In the genomic region with DNA sequence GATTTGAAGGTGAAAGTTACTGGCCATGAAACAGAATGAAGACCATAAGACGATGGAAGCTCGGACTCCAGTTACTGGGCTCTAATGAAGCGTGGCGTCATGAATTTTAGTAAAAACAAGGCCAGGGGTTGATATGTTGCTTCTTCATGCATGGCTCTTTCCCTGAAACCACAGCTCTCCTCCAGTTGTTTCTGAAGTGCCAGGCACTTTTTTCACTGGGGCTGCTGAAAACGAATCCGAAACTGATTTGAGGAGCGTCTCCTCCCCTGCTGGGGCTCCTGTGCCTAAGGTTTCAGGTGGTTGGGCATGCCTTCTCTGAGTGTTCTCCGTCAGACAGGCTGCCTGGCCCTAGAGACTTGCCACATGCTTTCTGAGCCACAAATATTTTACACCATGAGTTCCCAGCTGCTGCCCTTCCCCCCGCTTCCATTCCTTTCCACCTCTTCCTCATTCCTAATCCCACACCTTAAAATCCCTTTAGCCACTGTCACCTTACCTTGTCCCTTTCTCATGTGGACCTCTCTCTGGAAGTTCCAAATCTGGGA, we compare ENCODE assay signal across 1 cellular context.
TF ChIP-seq lines count a peak whose summit lies in the region.

No MANE protein-coding gene starts in this region.

TF ChIP-seq in K562, 482 proteins besides CTCF, POLR2A, EP300 and RAD21:
- TF ChIP-seq, protein P1, sequence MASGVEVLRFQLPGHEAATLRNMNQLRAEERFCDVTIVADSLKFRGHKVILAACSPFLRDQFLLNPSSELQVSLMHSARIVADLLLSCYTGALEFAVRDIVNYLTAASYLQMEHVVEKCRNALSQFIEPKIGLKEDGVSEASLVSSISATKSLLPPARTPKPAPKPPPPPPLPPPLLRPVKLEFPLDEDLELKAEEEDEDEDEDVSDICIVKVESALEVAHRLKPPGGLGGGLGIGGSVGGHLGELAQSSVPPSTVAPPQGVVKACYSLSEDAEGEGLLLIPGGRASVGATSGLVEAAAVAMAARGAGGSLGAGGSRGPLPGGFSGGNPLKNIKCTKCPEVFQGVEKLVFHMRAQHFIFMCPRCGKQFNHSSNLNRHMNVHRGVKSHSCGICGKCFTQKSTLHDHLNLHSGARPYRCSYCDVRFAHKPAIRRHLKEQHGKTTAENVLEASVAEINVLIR (CRISPR knock-in tag; IDR thresholded peaks at IDR 0.05): no peak
- TF ChIP-seq ZNF408 (CRISPR knock-in tag; IDR thresholded peaks at IDR 0.05; ENCODE audit: low read depth): no peak
- TF ChIP-seq, protein P2, sequence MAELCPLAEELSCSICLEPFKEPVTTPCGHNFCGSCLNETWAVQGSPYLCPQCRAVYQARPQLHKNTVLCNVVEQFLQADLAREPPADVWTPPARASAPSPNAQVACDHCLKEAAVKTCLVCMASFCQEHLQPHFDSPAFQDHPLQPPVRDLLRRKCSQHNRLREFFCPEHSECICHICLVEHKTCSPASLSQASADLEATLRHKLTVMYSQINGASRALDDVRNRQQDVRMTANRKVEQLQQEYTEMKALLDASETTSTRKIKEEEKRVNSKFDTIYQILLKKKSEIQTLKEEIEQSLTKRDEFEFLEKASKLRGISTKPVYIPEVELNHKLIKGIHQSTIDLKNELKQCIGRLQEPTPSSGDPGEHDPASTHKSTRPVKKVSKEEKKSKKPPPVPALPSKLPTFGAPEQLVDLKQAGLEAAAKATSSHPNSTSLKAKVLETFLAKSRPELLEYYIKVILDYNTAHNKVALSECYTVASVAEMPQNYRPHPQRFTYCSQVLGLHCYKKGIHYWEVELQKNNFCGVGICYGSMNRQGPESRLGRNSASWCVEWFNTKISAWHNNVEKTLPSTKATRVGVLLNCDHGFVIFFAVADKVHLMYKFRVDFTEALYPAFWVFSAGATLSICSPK (IDR thresholded peaks at IDR 0.05; ENCODE audit: borderline replicate concordance): no peak
- TF ChIP-seq, protein P3, sequence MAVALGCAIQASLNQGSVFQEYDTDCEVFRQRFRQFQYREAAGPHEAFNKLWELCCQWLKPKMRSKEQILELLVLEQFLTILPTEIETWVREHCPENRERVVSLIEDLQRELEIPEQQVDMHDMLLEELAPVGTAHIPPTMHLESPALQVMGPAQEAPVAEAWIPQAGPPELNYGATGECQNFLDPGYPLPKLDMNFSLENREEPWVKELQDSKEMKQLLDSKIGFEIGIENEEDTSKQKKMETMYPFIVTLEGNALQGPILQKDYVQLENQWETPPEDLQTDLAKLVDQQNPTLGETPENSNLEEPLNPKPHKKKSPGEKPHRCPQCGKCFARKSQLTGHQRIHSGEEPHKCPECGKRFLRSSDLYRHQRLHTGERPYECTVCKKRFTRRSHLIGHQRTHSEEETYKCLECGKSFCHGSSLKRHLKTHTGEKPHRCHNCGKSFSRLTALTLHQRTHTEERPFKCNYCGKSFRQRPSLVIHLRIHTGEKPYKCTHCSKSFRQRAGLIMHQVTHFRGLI (CRISPR knock-in tag; IDR thresholded peaks at IDR 0.05): peak; percentile 96; the same call in 1 of the 2 replicates
- TF ChIP-seq, protein P4, sequence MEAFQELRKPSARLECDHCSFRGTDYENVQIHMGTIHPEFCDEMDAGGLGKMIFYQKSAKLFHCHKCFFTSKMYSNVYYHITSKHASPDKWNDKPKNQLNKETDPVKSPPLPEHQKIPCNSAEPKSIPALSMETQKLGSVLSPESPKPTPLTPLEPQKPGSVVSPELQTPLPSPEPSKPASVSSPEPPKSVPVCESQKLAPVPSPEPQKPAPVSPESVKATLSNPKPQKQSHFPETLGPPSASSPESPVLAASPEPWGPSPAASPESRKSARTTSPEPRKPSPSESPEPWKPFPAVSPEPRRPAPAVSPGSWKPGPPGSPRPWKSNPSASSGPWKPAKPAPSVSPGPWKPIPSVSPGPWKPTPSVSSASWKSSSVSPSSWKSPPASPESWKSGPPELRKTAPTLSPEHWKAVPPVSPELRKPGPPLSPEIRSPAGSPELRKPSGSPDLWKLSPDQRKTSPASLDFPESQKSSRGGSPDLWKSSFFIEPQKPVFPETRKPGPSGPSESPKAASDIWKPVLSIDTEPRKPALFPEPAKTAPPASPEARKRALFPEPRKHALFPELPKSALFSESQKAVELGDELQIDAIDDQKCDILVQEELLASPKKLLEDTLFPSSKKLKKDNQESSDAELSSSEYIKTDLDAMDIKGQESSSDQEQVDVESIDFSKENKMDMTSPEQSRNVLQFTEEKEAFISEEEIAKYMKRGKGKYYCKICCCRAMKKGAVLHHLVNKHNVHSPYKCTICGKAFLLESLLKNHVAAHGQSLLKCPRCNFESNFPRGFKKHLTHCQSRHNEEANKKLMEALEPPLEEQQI (IDR thresholded peaks at IDR 0.05): no peak
